ENCODE assay signal across 8 cellular contexts in the genomic region with DNA sequence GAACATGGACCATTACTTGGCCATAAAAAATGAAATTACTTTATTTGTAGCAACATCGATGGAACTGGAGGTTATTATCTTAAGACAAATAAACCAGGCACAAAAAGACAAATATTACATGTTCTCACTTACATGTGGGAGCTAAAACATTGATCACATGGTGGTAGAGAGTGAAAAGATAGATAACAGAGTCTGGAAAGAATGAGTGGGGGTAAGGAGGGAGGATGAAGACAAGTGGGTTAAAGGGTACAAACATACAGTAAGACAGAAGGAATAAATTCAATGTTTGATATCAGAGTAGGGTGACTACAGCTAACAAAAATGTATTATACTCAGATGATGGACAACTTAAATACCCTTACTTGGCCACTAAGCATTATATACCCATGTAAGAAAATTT.
"Had no signal": no experiment of that assay in that cellular context is flagged by ENCODE, and none has a peak within 500 bp of the region (broad histone marks: within the 10 kb centered on the region; RNA-seq: fewer than 3 reads in every experiment).

No MANE protein-coding gene starts in this region.

- ATAC-seq: GM12878 had no signal

- FAIRE-seq: G401.6, GM12878, GM12891, GM12892, GM18507, GM19239 had no signal

- H3K4me3 ChIP-seq: GM12878 had no signal

- DNase-seq: GDM1, GF-D8 had no signal
